In genomic region chr2:101998556-101999121, GRCh38 we compare ENCODE assay signal across 1 cellular context.
TF ChIP-seq lines count a peak whose summit lies in the region.

No MANE protein-coding gene starts in this region.

TF ChIP-seq in GM12878, 131 proteins besides CTCF, POLR2A, EP300 and RAD21:
- TF ChIP-seq ZNF687 (IDR thresholded peaks at IDR 0.05), result peak; percentile 57
- no peak for TF ChIP-seq CHD1 (IDR thresholded peaks at IDR 0.05; ENCODE audit: low read depth, low read length)
- no peak for TF ChIP-seq GATAD2B (conservative IDR thresholded peaks at IDR 0.05; ENCODE audit: low read depth)
- TF ChIP-seq ZBED1 (IDR thresholded peaks at IDR 0.05; ENCODE audit: borderline replicate concordance), result no peak
- no peak for TF ChIP-seq BHLHE40 (IDR thresholded peaks at IDR 0.05; ENCODE audit: borderline replicate concordance in 1 of 2, low read depth in 2 of 2, low read length in 1 of 2)
- no peak for TF ChIP-seq NRF1 (conservative IDR thresholded peaks at IDR 0.05; ENCODE audit: low read depth, low read length)
- no peak for TF ChIP-seq ZNF207 (IDR thresholded peaks at IDR 0.05; ENCODE audit: borderline replicate concordance)
- no peak for TF ChIP-seq IKZF2 (IDR thresholded peaks at IDR 0.05)
- no peak for TF ChIP-seq WRNIP1 (IDR thresholded peaks at IDR 0.05; ENCODE audit: borderline replicate concordance, low read depth, low read length)
- no peak for TF ChIP-seq KDM1A (IDR thresholded peaks at IDR 0.05; ENCODE audit: borderline replicate concordance)
- no peak for TF ChIP-seq ZNF274 (IDR thresholded peaks at IDR 0.05; ENCODE audit: insufficient read depth, insufficient read length)
- no peak for TF ChIP-seq SIX5 (IDR thresholded peaks at IDR 0.05; ENCODE audit: low read depth, low read length, severe bottlenecking)
- 0 out of 2 replicates have a peak, but pooled peaks have one; percentile 10 for TF ChIP-seq RUNX3 (IDR thresholded peaks at IDR 0.05; ENCODE audit: low read length)
- no peak for TF ChIP-seq PKNOX1 (IDR thresholded peaks at IDR 0.05)
- no peak for TF ChIP-seq SUZ12 (IDR thresholded peaks at IDR 0.05; ENCODE audit: unreplicated experiment)
- TF ChIP-seq ZNF24 (IDR thresholded peaks at IDR 0.05), result 0 out of 2 replicates have a peak, but pooled peaks have one; percentile 31
- TF ChIP-seq RCOR1 (conservative IDR thresholded peaks at IDR 0.05; ENCODE audit: low read depth, low read length), result no peak
- no peak for TF ChIP-seq CBX5 (IDR thresholded peaks at IDR 0.05; ENCODE audit: low read depth)
- no peak for TF ChIP-seq ASH2L (IDR thresholded peaks at IDR 0.05; ENCODE audit: borderline replicate concordance, low read depth)
- no peak for TF ChIP-seq CUX1 (IDR thresholded peaks at IDR 0.05; ENCODE audit: insufficient replicate concordance, low read depth, low read length)
- TF ChIP-seq TARDBP (IDR thresholded peaks at IDR 0.05; ENCODE audit: borderline replicate concordance), result no peak
- no peak for TF ChIP-seq EED (IDR thresholded peaks at IDR 0.05; ENCODE audit: low read depth)
- no peak for TF ChIP-seq HSF1 (IDR thresholded peaks at IDR 0.05; ENCODE audit: low read depth, low read length)
- no peak for TF ChIP-seq BCLAF1 (IDR thresholded peaks at IDR 0.05)
- TF ChIP-seq RAD51 (IDR thresholded peaks at IDR 0.05), result no peak
- TF ChIP-seq YY1 (IDR thresholded peaks at IDR 0.05; ENCODE audit: low read depth, low read length), result no peak
